ENCODE assay signal across 34 cellular contexts in genomic region chr4:100175853-100176252, GRCh38.
"Had no signal": no experiment of that assay in that cellular context is flagged by ENCODE, and none has a peak within 500 bp of the region (broad histone marks: within the 10 kb centered on the region; RNA-seq: fewer than 3 reads in every experiment).

No MANE protein-coding gene starts in this region.

- DNase-seq: Karpas-422, Kasumi-1, MG63, MM.1S, MV-4-11, NCI-H1048, NCI-H1092, NCI-H1092 treated with DMSO at 0.1 percent for 48 hours, NCI-H1105, NCI-H1105 treated with DMSO at 0.1 percent for 48 hours, NCI-H1417, NCI-H1417 treated with DMSO at 0.1 percent for 48 hours, NCI-H1436, NCI-H1436 treated with DMSO at 0.1 percent for 48 hours, NCI-H146, NCI-H1694, NCI-H1694 treated with DMSO at 0.1 percent for 48 hours, NCI-H187, NCI-H187 treated with DMSO at 0.1 percent for 48 hours, NCI-H1930, NCI-H2029, NCI-H2029 treated with DMSO at 0.1 percent for 48 hours, NCI-H2081, NCI-H2081 treated with DMSO at 0.1 percent for 48 hours, NCI-H2107, NCI-H2171, NCI-H2171 treated with DMSO at 0.1 percent for 48 hours, NCI-H2227 treated with DMSO at 0.1 percent for 48 hours, NCI-H226, NCI-H345, NCI-H446, NCI-H446 treated with DMSO at 0.1 percent for 48 hours, NCI-H510A, NCI-H510A treated with DMSO at 0.1 percent for 48 hours had no signal
